9 cellular contexts compared by ENCODE assay signal in genomic region chr2:41698787-41699422, GRCh38.
DNase-seq lines count a peak whose midpoint lies in the region; ATAC-seq and TF ChIP-seq lines count a peak whose summit lies in the region.
"Had no signal": no experiment of that assay in that cellular context is flagged by ENCODE, and none has a peak within 500 bp of the region (broad histone marks: within the 10 kb centered on the region; RNA-seq: fewer than 3 reads in every experiment).

No MANE protein-coding gene starts in this region.

- no peaks in the 10 kb centered on the region for H3K79me1 ChIP-seq in mesendoderm (ENCODE audit: low read length)

- no peak overlapping the region for H3K4me3 ChIP-seq in choroid plexus epithelial cell (ENCODE audit: low read depth, low read length)
- no peak overlapping the region for H3K4me3 ChIP-seq in mesendoderm (ENCODE audit: low read length)

- H3K9ac ChIP-seq in mesendoderm (ENCODE audit: low read length): no peak overlapping the region

- WGBS in mesendoderm (ENCODE audit: extremely low coverage, insufficient coverage, low lambda C conversion rate): no CpG with 5 or more reads among the region's 16 CpGs

- H4K5ac ChIP-seq in mesendoderm (ENCODE audit: low read length): no peak overlapping the region

- H3K27me3 ChIP-seq in mesendoderm (ENCODE audit: insufficient read depth, low read length, poor library complexity): no peaks in the 10 kb centered on the region

- no peak for ATAC-seq in GM18505 (IDR thresholded peaks at IDR 0.05; ENCODE audit: unreplicated experiment)
- ATAC-seq: T-cell had no signal

- H2BK120ac ChIP-seq in mesendoderm (ENCODE audit: low read depth, low read length): no peak overlapping the region

- no peak overlapping the region for H2BK5ac ChIP-seq in mesendoderm (ENCODE audit: low read length)

- H3K36me3 ChIP-seq in mesendoderm (ENCODE audit: control insufficient read depth, insufficient read depth, low read length): no peaks in the 10 kb centered on the region

- H3K4me2 ChIP-seq in mesendoderm (ENCODE audit: low read length): no peak overlapping the region

- H3K4ac ChIP-seq in mesendoderm (ENCODE audit: low read depth, low read length): no peak overlapping the region

- no peaks in the 10 kb centered on the region for H3K79me2 ChIP-seq in mesendoderm (ENCODE audit: control insufficient read depth, insufficient read depth, low read length)

- TF ChIP-seq CTCF in choroid plexus epithelial cell (conservative IDR thresholded peaks at IDR 0.05; ENCODE audit: low read depth, low read length): peak; percentile 85

- no peak overlapping the region for H3K18ac ChIP-seq in mesendoderm (ENCODE audit: low read length)

- H4K8ac ChIP-seq in mesendoderm (ENCODE audit: low read depth, low read length): no peak overlapping the region

- DNase-seq in DMS 273 (lab: John Stamatoyannopoulos, UW; ENCODE audit: unreplicated experiment) (peak; percentile 46), DMS 273 treated with DMSO at 0.1 percent for 48 hours (lab: John Stamatoyannopoulos, UW) (no peak), NCI-H146 (lab: John Stamatoyannopoulos, UW) (peak; percentile 83), choroid plexus epithelial cell (ENCODE audit: low read depth) (peak; percentile 33), mesendoderm (peak; percentile 47)
- no peak for DNase-seq in NK-92 treated with Interleukin-12 subunit alpha and Interleukin-12 subunit beta, amount 100 ng/mL, for 24 hours (lab: John Stamatoyannopoulos, UW)
- DNase-seq in stimulated activated naive CD4-positive, alpha-beta T cell treated with Interleukin-2 at 50 U/mL for 16 hours (lab: John Stamatoyannopoulos, UW): no peak

- H3K23ac ChIP-seq in mesendoderm (ENCODE audit: low read length): no peak overlapping the region

- H2AK5ac ChIP-seq in mesendoderm (ENCODE audit: low read length): no peak overlapping the region

- no peak overlapping the region for H3K27ac ChIP-seq in mesendoderm (ENCODE audit: low read depth, low read length)

- no peak for TF ChIP-seq POLR2A in GM18505 (IDR thresholded peaks at IDR 0.05; ENCODE audit: borderline replicate concordance, extremely low read depth, insufficient read depth, insufficient read length)

- H3K4me1 ChIP-seq in mesendoderm (ENCODE audit: control insufficient read depth, low read depth, low read length): no peaks in the 10 kb centered on the region

- no peak overlapping the region for H3K56ac ChIP-seq in mesendoderm (ENCODE audit: low read length)

- H2BK15ac ChIP-seq in mesendoderm (replicated peaks; ENCODE audit: low read depth): no peak overlapping the region

Comparison
In these comparisons a context has a peak if more than half of its experiments do, and no peak if none do; other contexts are left out.
1. DNase-seq: peak in DMS 273 (single experiment), NCI-H146 (single experiment), choroid plexus epithelial cell (single experiment) and mesendoderm (single experiment); none in DMS 273 treated with DMSO at 0.1 percent for 48 hours (single experiment), NK-92 treated with Interleukin-12 subunit alpha and Interleukin-12 subunit beta, amount 100 ng/mL, for 24 hours (single experiment) and stimulated activated naive CD4-positive, alpha-beta T cell treated with Interleukin-2 at 50 U/mL for 16 hours (single experiment).